ENCODE assay signal across 26 cellular contexts in genomic region chr2:145100301-145100700, GRCh38.
"Had no signal": no experiment of that assay in that cellular context is flagged by ENCODE, and none has a peak within 500 bp of the region (broad histone marks: within the 10 kb centered on the region; RNA-seq: fewer than 3 reads in every experiment).

No MANE protein-coding gene starts in this region.

- H3K9me3 ChIP-seq: ovary, psoas muscle, right lobe of liver, sigmoid colon, suprapubic skin, testis, tibial artery, transverse colon, upper lobe of right lung, uterus had no signal

- H3K79me2 ChIP-seq: parathyroid adenoma had no signal

- ATAC-seq: natural killer cell; psoas muscle; right cardiac atrium; right lobe of liver; stimulated activated memory B cell treated with anti-CD40 and anti-IgM and Interleukin-4, amounts not matched to agents 10 μg/mL and 1 μg/mL and 100 μg/mL, for 72 hours; stimulated activated naive CD8-positive, alpha-beta T cell treated with anti-CD3 and anti-CD28 coated beads, Interleukin-15, amount 100 ng/mL, for 72 hours; stimulated activated naive CD8-positive, alpha-beta T cell treated with anti-CD3 and anti-CD28 coated beads, Interleukin-15, Interleukin-2, amounts not matched to agents 100 U/mL and 50 U/mL, for 24 hours; upper lobe of right lung had no signal

- H2AFZ ChIP-seq: neural progenitor cell, parathyroid adenoma had no signal

- H3K36me3 ChIP-seq: neural progenitor cell, ovary, right lobe of liver, sigmoid colon, suprapubic skin, tibial artery, transverse colon, upper lobe of right lung, uterus had no signal

- DNase-seq: natural killer cell; occipital lobe; ovary; posterior cingulate gyrus; psoas muscle; right cardiac atrium; right lobe of liver; sigmoid colon; small intestine; stimulated activated CD4-positive, alpha-beta T cell treated with anti-CD3 and anti-CD28 coated beads, Interleukin-15, amount 100 ng/mL, for 24 hours; stimulated activated CD4-positive, alpha-beta T cell treated with anti-CD3 and anti-CD28 coated beads, Interleukin-2, amount 100 ng/mL, for 24 hours; stimulated activated CD4-positive, alpha-beta T cell treated with anti-CD3 and anti-CD28 coated beads, Interleukin-2, amount 100 ng/mL, for 48 hours; stimulated activated CD4-positive, alpha-beta T cell treated with anti-CD3 and anti-CD28 coated beads, Interleukin-4, amount 100 ng/mL, for 24 hours; stimulated activated naive CD4-positive, alpha-beta T cell; stimulated activated naive CD8-positive, alpha-beta T cell treated with anti-CD3 and anti-CD28 coated beads, Interleukin-15, amount 100 ng/mL, for 72 hours; stimulated activated naive CD8-positive, alpha-beta T cell treated with anti-CD3 and anti-CD28 coated beads, Interleukin-15, Interleukin-2, amounts not matched to agents 100 U/mL and 50 U/mL, for 24 hours; substantia nigra; testis; tibial artery; transverse colon; upper lobe of right lung; uterus had no signal

- H3K9ac ChIP-seq: neural progenitor cell, parathyroid adenoma had no signal

- H3K4me1 ChIP-seq: parathyroid adenoma, psoas muscle, right lobe of liver, sigmoid colon, suprapubic skin, testis, tibial artery, transverse colon, upper lobe of right lung, uterus had no signal

- H3K27me3 ChIP-seq: neural progenitor cell, ovary, right lobe of liver, sigmoid colon, suprapubic skin, testis, tibial artery, transverse colon, upper lobe of right lung, uterus had no signal

- FAIRE-seq: small intestine had no signal

- H3K27ac ChIP-seq: neural progenitor cell, ovary, parathyroid adenoma, psoas muscle, right lobe of liver, sigmoid colon, suprapubic skin, testis, tibial artery, transverse colon, upper lobe of right lung, uterus had no signal

- H3K4me3 ChIP-seq: neural progenitor cell, ovary, psoas muscle, right lobe of liver, sigmoid colon, suprapubic skin, testis, tibial artery, transverse colon, upper lobe of right lung, uterus had no signal

- H3K4me2 ChIP-seq: neural progenitor cell had no signal
